ENCODE assay signal across 31 cellular contexts in the genomic region with DNA sequence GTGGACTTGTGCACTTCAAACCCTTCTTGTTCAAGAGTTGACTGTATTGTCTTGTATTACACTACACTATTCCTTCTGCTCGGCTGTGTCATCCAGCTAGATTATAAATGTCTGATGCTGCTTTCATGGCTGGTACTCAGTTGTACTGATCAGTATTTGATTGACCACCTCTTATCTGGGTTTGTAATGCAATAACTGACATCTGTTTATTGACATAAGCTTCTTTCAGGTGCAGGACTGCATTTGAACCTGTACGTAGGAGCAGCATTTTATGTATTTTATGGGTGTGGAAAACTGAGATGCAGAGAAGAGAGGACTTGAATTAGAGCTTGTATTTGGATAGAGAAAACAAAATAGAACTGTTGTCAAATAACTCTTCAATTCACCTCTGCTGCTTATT.
"Had no signal": no experiment of that assay in that cellular context is flagged by ENCODE, and none has a peak within 500 bp of the region (broad histone marks: within the 10 kb centered on the region; RNA-seq: fewer than 3 reads in every experiment).

No MANE protein-coding gene starts in this region.

- H3K27me3 Mint-ChIP-seq: activated CD4-positive, alpha-beta memory T cell treated with anti-CD3 and anti-CD28 coated beads, Interleukin-2, amount 10 ng/mL, durations not matched to agents 7 days and 5 days; activated CD8-positive, alpha-beta memory T cell treated with anti-CD3 and anti-CD28 coated beads, Interleukin-2, amount 10 ng/mL, durations not matched to agents 7 days and 5 days; activated naive CD4-positive, alpha-beta T cell treated with anti-CD3 and anti-CD28 coated beads, Interleukin-2, amount 10 ng/mL, durations not matched to agents 7 days and 5 days; activated naive CD8-positive, alpha-beta T cell treated with anti-CD3 and anti-CD28 coated beads for 36 hours had no signal

- H3K36me3 Mint-ChIP-seq: activated CD8-positive, alpha-beta memory T cell treated with anti-CD3 and anti-CD28 coated beads, Interleukin-2, amount 10 ng/mL, durations not matched to agents 7 days and 5 days; activated naive CD4-positive, alpha-beta T cell treated with anti-CD3 and anti-CD28 coated beads, Interleukin-2, amount 10 ng/mL, durations not matched to agents 7 days and 5 days; activated naive CD8-positive, alpha-beta T cell treated with anti-CD3 and anti-CD28 coated beads for 36 hours had no signal

- H3K4me2 ChIP-seq: KMS-11, PC-9 had no signal

- H3K27ac ChIP-seq: brain microvascular endothelial cell, KMS-11, PC-9, RWPE1, WERI-Rb-1 had no signal

- H3K9me3 Mint-ChIP-seq: activated CD4-positive, alpha-beta memory T cell treated with anti-CD3 and anti-CD28 coated beads, Interleukin-2, amount 10 ng/mL, durations not matched to agents 7 days and 5 days; activated naive CD4-positive, alpha-beta T cell treated with anti-CD3 and anti-CD28 coated beads, Interleukin-2, amount 10 ng/mL, durations not matched to agents 7 days and 5 days; activated naive CD8-positive, alpha-beta T cell treated with anti-CD3 and anti-CD28 coated beads for 36 hours had no signal

- H3K4me3 Mint-ChIP-seq: activated CD4-positive, alpha-beta memory T cell treated with anti-CD3 and anti-CD28 coated beads, Interleukin-2, amount 10 ng/mL, durations not matched to agents 7 days and 5 days; activated CD8-positive, alpha-beta memory T cell treated with anti-CD3 and anti-CD28 coated beads, Interleukin-2, amount 10 ng/mL, durations not matched to agents 7 days and 5 days; activated naive CD4-positive, alpha-beta T cell treated with anti-CD3 and anti-CD28 coated beads, Interleukin-2, amount 10 ng/mL, durations not matched to agents 7 days and 5 days; activated naive CD8-positive, alpha-beta T cell treated with anti-CD3 and anti-CD28 coated beads for 36 hours had no signal

- H3K27ac Mint-ChIP-seq: activated CD4-positive, alpha-beta memory T cell treated with anti-CD3 and anti-CD28 coated beads, Interleukin-2, amount 10 ng/mL, durations not matched to agents 7 days and 5 days; activated CD8-positive, alpha-beta memory T cell treated with anti-CD3 and anti-CD28 coated beads, Interleukin-2, amount 10 ng/mL, durations not matched to agents 7 days and 5 days; activated naive CD4-positive, alpha-beta T cell treated with anti-CD3 and anti-CD28 coated beads, Interleukin-2, amount 10 ng/mL, durations not matched to agents 7 days and 5 days; activated naive CD8-positive, alpha-beta T cell treated with anti-CD3 and anti-CD28 coated beads for 36 hours had no signal

- H2AFZ ChIP-seq: PC-9 had no signal

- H3K36me3 ChIP-seq: brain microvascular endothelial cell, WERI-Rb-1 had no signal

- DNase-seq: activated CD4-positive, alpha-beta memory T cell treated with anti-CD3 and anti-CD28 coated beads, Interleukin-2, amount 10 ng/mL, durations not matched to agents 7 days and 5 days; activated CD4-positive, alpha-beta T cell treated with anti-CD3 and anti-CD28 coated beads for 1 hour; activated CD4-positive, alpha-beta T cell treated with anti-CD3 and anti-CD28 coated beads for 48 hours; activated CD4-positive, CD25-positive, alpha-beta regulatory T cell; activated CD8-positive, alpha-beta memory T cell treated with anti-CD3 and anti-CD28 coated beads for 24 hours; activated CD8-positive, alpha-beta memory T cell treated with anti-CD3 and anti-CD28 coated beads, Interleukin-2, amount 10 ng/mL, durations not matched to agents 7 days and 5 days; activated CD8-positive, alpha-beta memory T cell treated with anti-CD3 and anti-CD28 coated beads, Interleukin-2, amount 50 U/mL, for 48 hours; activated effector memory CD4-positive, alpha-beta T cell treated with Interleukin-2 at 50 U/mL for 16 hours; activated naive CD4-positive, alpha-beta T cell treated with anti-CD3 and anti-CD28 coated beads, Interleukin-2, amount 10 ng/mL, durations not matched to agents 7 days and 5 days; activated naive CD8-positive, alpha-beta T cell treated with anti-CD3 and anti-CD28 coated beads for 36 hours; activated T-cell treated with anti-CD3 and anti-CD28 coated beads, Interleukin-2, amount 50 U/mL, for 48 hours; amniotic stem cell; aorta; brain microvascular endothelial cell; central memory CD4-positive, alpha-beta T cell; NCI-H1436 treated with DMSO at 0.1 percent for 48 hours; NCI-H1694 treated with DMSO at 0.1 percent for 48 hours; NCI-H2029; NCI-H2107; NCI-H226; NCI-H524; NK-92 treated with Interleukin-12 subunit alpha and Interleukin-12 subunit beta, amount 100 ng/mL, for 24 hours; PC-9; SIG-M5; SW 1271; T-helper 1 cell; T-helper 2 cell; T-helper 9 cell; WERI-Rb-1 had no signal

- H3K4me1 Mint-ChIP-seq: activated CD4-positive, alpha-beta memory T cell treated with anti-CD3 and anti-CD28 coated beads, Interleukin-2, amount 10 ng/mL, durations not matched to agents 7 days and 5 days; activated CD8-positive, alpha-beta memory T cell treated with anti-CD3 and anti-CD28 coated beads, Interleukin-2, amount 10 ng/mL, durations not matched to agents 7 days and 5 days; activated naive CD4-positive, alpha-beta T cell treated with anti-CD3 and anti-CD28 coated beads, Interleukin-2, amount 10 ng/mL, durations not matched to agents 7 days and 5 days; activated naive CD8-positive, alpha-beta T cell treated with anti-CD3 and anti-CD28 coated beads for 36 hours had no signal

- H3K9ac ChIP-seq: KMS-11 had no signal

- H3K4me3 ChIP-seq: PC-9 had no signal

- H3K27me3 ChIP-seq: brain microvascular endothelial cell had no signal
